In the genomic region with DNA sequence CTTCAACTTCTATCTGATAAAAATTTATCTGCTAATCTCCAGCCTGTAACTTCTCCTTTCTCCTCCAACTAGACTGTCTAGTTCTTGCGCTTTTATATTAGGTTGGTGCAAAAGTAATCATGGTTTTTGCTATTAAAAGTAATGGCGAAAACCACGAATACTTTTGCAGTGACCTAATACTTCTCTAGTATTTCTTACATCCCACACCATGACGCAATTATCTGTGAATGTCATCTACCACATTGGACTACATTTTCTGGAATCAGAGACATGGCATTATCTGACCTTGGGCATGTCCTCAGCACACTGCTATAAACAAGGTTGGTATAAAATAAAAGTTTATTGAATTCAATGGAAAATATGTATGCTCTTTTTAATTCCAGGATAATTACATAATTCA, we compare ENCODE assay signal across 18 cellular contexts.
"Had no signal": no experiment of that assay in that cellular context is flagged by ENCODE, and none has a peak within 500 bp of the region (broad histone marks: within the 10 kb centered on the region; RNA-seq: fewer than 3 reads in every experiment).

No MANE protein-coding gene starts in this region.

- ATAC-seq: effector memory CD8-positive, alpha-beta T cell; left colon; naive thymus-derived CD8-positive, alpha-beta T cell; psoas muscle had no signal

- H3K4me3 ChIP-seq: lung, psoas muscle, sigmoid colon had no signal

- H3K36me3 ChIP-seq: neutrophil, sigmoid colon had no signal

- H3K4me1 ChIP-seq: psoas muscle, sigmoid colon had no signal

- H3K27ac ChIP-seq: epithelial cell of prostate, neutrophil, psoas muscle, sigmoid colon had no signal

- H3K9me3 ChIP-seq: neutrophil, sigmoid colon had no signal

- DNase-seq: activated B cell treated with CpG ODN at 0.5 μM for 24 hours; activated CD4-positive, alpha-beta T cell treated with anti-CD3 and anti-CD28 coated beads, Interleukin-2, amount 50 U/mL, for 1 hour; activated gamma-delta T cell; activated naive CD8-positive, alpha-beta T cell treated with anti-CD3 and anti-CD28 coated beads, Interleukin-2, amount 10 ng/mL, durations not matched to agents 7 days and 5 days; activated T-cell treated with anti-CD3 and anti-CD28 coated beads, Interleukin-2, amount 50 U/mL, for 48 hours; aorta; caudate nucleus; cortex of kidney; effector memory CD8-positive, alpha-beta T cell; left colon; naive thymus-derived CD8-positive, alpha-beta T cell; psoas muscle; sigmoid colon; stimulated activated CD4-positive, alpha-beta T cell treated with anti-CD3 and anti-CD28 coated beads, Interleukin-2, amount 100 ng/mL, for 48 hours; stimulated activated naive CD4-positive, alpha-beta T cell treated with Interleukin-2 at 50 U/mL for 16 hours had no signal

- H3K27me3 ChIP-seq: neutrophil, sigmoid colon had no signal
